ENCODE assay signal across 27 cellular contexts in genomic region chr1:195828322-195828721, GRCh38.
"Had no signal": no experiment of that assay in that cellular context is flagged by ENCODE, and none has a peak within 500 bp of the region (broad histone marks: within the 10 kb centered on the region; RNA-seq: fewer than 3 reads in every experiment).

No MANE protein-coding gene starts in this region.

- H3K27ac ChIP-seq: HL-60, SJSA1, SK-N-MC had no signal

- H3K27me3 Mint-ChIP-seq: IgD-negative memory B cell, T-cell had no signal

- H3K9me3 Mint-ChIP-seq: T-cell had no signal

- H3K9me3 ChIP-seq: MG63, SJSA1 had no signal

- ATAC-seq: T-cell had no signal

- H3K36me3 ChIP-seq: MG63, SJSA1 had no signal

- H3K4me3 Mint-ChIP-seq: IgD-negative memory B cell, T-cell had no signal

- FAIRE-seq: HTR-8/SVneo, RCC 7860 had no signal

- H3K4me3 ChIP-seq: MG63, SJSA1, SK-N-MC had no signal

- H3K27me3 ChIP-seq: MG63, SJSA1 had no signal

- H3K4me1 ChIP-seq: SJSA1 had no signal

- H3K36me3 Mint-ChIP-seq: IgD-negative memory B cell, T-cell had no signal

- DNase-seq: KBM-7, MG63, NCI-H1092, NCI-H1105 treated with DMSO at 0.1 percent for 48 hours, NCI-H1417 treated with DMSO at 0.1 percent for 48 hours, NCI-H146, NCI-H1694 treated with DMSO at 0.1 percent for 48 hours, NCI-H1930, NCI-H2081, NCI-H2171, NCI-H226, NCI-H446, NCI-H510A, NCI-H524 treated with DMSO at 0.1 percent for 48 hours, NCI-H69, NCI-H774, Right ventricle myocardium superior, RPMI8226, SIG-M5, SW 1271, T-cell had no signal

- H3K27ac Mint-ChIP-seq: IgD-negative memory B cell, T-cell had no signal

- H3K4me1 Mint-ChIP-seq: IgD-negative memory B cell, T-cell had no signal
